Comparison of ENCODE assay signal across 16 cellular contexts in genomic region chr15:69060744-69061143, GRCh38. TPM values are rescaled to one million over a fixed set of nuclear protein-coding genes. Genes with fewer than 3 reads are reported as not detected.
DNase-seq lines count a peak whose midpoint lies in the region; ATAC-seq, FAIRE-seq and TF ChIP-seq lines count a peak whose summit lies in the region.
"Had no signal": no experiment of that assay in that cellular context is flagged by ENCODE, and none has a peak within 500 bp of the region (broad histone marks: within the 10 kb centered on the region; RNA-seq: fewer than 3 reads in every experiment).

No MANE protein-coding gene starts in this region.

- H3T11ph ChIP-seq in H9 (ENCODE audit: low read length) = no peak overlapping the region

- H4K20me1 ChIP-seq in K562 (replicated peaks; ENCODE audit: control insufficient read depth, insufficient read depth, low read length) (peaks cover 4% of the 10 kb centered on the region; the same call in 1 of the 2 replicates), H9 (ENCODE audit: control insufficient read depth, insufficient read depth, insufficient read length) (no peaks in the 10 kb centered on the region)

- H2AK5ac ChIP-seq in H9 (ENCODE audit: insufficient read length, low read length) = no peak overlapping the region

- no peak overlapping the region for H4K5ac ChIP-seq in H9 (ENCODE audit: insufficient read length, low read depth, low read length)

- intact Hi-C loops in CD4-positive, alpha-beta memory T cell (cut with micrococcal nuclease) = loop anchor here (1.0 kb wide), 1 partner anchor 392 kb away; the partner anchor contains the start of gene RPLP1
- intact Hi-C loops in K562 (cut with micrococcal nuclease) = no loop called here
- intact Hi-C loops in Caco-2 (cut with micrococcal nuclease; ENCODE audit: unreplicated experiment) = no loop called here

- no peak overlapping the region for H3K9ac ChIP-seq in K562 (ENCODE audit: insufficient read depth in 1 of 2, low read depth in 2 of 2, low read length in 2 of 2)
- H3K9ac ChIP-seq in H9 (ENCODE audit: extremely low read depth, insufficient read length, low read length) = no peak overlapping the region

- TF ChIP-seq CTCF in K562 (IDR thresholded peaks at IDR 0.05 in 2 of 3, conservative IDR thresholded peaks at IDR 0.05 in 1 of 3; ENCODE audit: insufficient read depth in 2 of 3, low read depth in 1 of 3, low read length in 3 of 3) (no peak), Caco-2 (IDR thresholded peaks at IDR 0.05; ENCODE audit: insufficient read depth in 1 of 2, low read depth in 1 of 2, low read length in 1 of 2, severe bottlenecking in 1 of 2, unreplicated experiment in 1 of 2) (no peak), H9 (conservative IDR thresholded peaks at IDR 0.05) (no peak)

- no peak overlapping the region for H3K27ac ChIP-seq in CD4-positive, alpha-beta memory T cell (ENCODE audit: low read depth, low read length)
- no peak overlapping the region for H3K27ac ChIP-seq in K562 (ENCODE audit: extremely low read depth, low read depth, low read length)
- H3K27ac ChIP-seq in H9 (ENCODE audit: insufficient read length, low read depth, low read length) = no peak overlapping the region

- peaks cover 3% of the 10 kb centered on the region for H3K9me1 ChIP-seq in K562 (ENCODE audit: control insufficient read depth, insufficient read depth, low read length)

- H3K4me2 ChIP-seq in K562 (ENCODE audit: insufficient read depth, low read length) = no peak overlapping the region
- no peak overlapping the region for H3K4me2 ChIP-seq in H9 (ENCODE audit: insufficient read depth, insufficient read length, low read length)

- H3K4me1 Mint-ChIP-seq in CD4-positive, alpha-beta memory T cell = peaks cover 23 to 43% (median 31%) of the 10 kb centered on the region in 4 donors
- peaks cover 13% of the 10 kb centered on the region for H3K4me1 Mint-ChIP-seq in T-helper 17 cell
- H3K4me1 Mint-ChIP-seq in Caco-2 (ENCODE audit: low read depth, unreplicated experiment) = no peaks in the 10 kb centered on the region
- H3K4me1 Mint-ChIP-seq in H9 = peaks cover 15 to 27% of the 10 kb centered on the region in 2 experiments

- H3K4me1 ChIP-seq in CD4-positive, alpha-beta memory T cell (ENCODE audit: insufficient read depth, low read length) = peaks cover 34% of the 10 kb centered on the region
- H3K4me1 ChIP-seq in K562 (replicated peaks in 1 of 2; ENCODE audit: control insufficient read depth in 2 of 2, insufficient read depth in 2 of 2, low read length in 2 of 2) = peaks cover 0 to 2% of the 10 kb centered on the region in 2 experiments; a peak in 2 of 5 replicates
- H3K4me1 ChIP-seq in Caco-2 = no peaks in the 10 kb centered on the region
- no peaks in the 10 kb centered on the region; the same call in 1 of the 2 replicates for H3K4me1 ChIP-seq in H9 (ENCODE audit: insufficient read depth, low read length)

- no peak overlapping the region for H3K4ac ChIP-seq in H9 (ENCODE audit: low read depth, low read length)

- BruUV-seq in K562 (replicated peaks; lab: Mats Ljungman, UMichigan) (no TSS peak), Caco-2 (replicated peaks; lab: Mats Ljungman, UMichigan) (no TSS peak)

- no peak overlapping the region for H4K91ac ChIP-seq in H9 (ENCODE audit: insufficient read length, low read depth, low read length)

- H2BK120ac ChIP-seq in H9 (ENCODE audit: low read depth, low read length, poor library complexity, severe bottlenecking) = no peak overlapping the region

- H3K79me1 ChIP-seq in H9 (ENCODE audit: insufficient read depth, low read depth, low read length, poor library complexity, severe bottlenecking) = no peaks in the 10 kb centered on the region

- no peak overlapping the region for H2BK5ac ChIP-seq in H9 (ENCODE audit: insufficient read length, low read length)

- no peak overlapping the region for H2BK15ac ChIP-seq in H9 (ENCODE audit: low read depth, low read length)

- no peak overlapping the region for H3K4me3 ChIP-seq in CD4-positive, alpha-beta memory T cell (ENCODE audit: low read length in 2 of 2)
- H3K4me3 ChIP-seq in K562 (no peak overlapping the region), Caco-2 (ENCODE audit: low read depth, low read length) (no peak overlapping the region)
- H3K4me3 ChIP-seq: A549, HAP-1, stomach had no signal

- CTCF ChIA-PET in CD4-positive, alpha-beta memory T cell (lab: Charles Lee; ENCODE audit: partially characterized antibody) = no interaction called here
- CTCF ChIA-PET in K562 (lab: Yijun Ruan, JAX; ENCODE audit: low intra/inter-chr PET ratio) = interaction anchor here (1.4 to 3.9 kb wide), 2 partner anchors 165 to 334 kb away, joined by 8 to 20 read pairs; no protein-coding TSS in a partner anchor
- CTCF ChIA-PET in Caco-2 (lab: Charles Lee) = no interaction called here

- H2BK20ac ChIP-seq in H9 (ENCODE audit: low read depth, low read length, poor library complexity, severe bottlenecking) = no peak overlapping the region

- peak; percentile 74 for FAIRE-seq in K562 (lab: Jason Lieb, UNC)
- FAIRE-seq: A549 had no signal

- H3K14ac ChIP-seq in H9 (ENCODE audit: insufficient read depth, low read length) = no peak overlapping the region

- H3K27ac Mint-ChIP-seq in CD4-positive, alpha-beta memory T cell = peak overlapping the region; percentile 76 to 92 (median 91)
- H3K27ac Mint-ChIP-seq in T-helper 17 cell (peak overlapping the region; percentile 74), Caco-2 (ENCODE audit: unreplicated experiment) (no peak overlapping the region), H9 (no peak overlapping the region)
- H3K27ac Mint-ChIP-seq: CD14-positive monocyte had no signal

- H2AFZ ChIP-seq in K562 (ENCODE audit: low read depth, low read length) (no peak overlapping the region), H9 (ENCODE audit: low read length) (no peak overlapping the region)

- TF ChIP-seq RAD21 in K562 (CRISPR knock-in tag; conservative IDR thresholded peaks at IDR 0.05 in 1 of 2, IDR thresholded peaks at IDR 0.05 in 1 of 2) = no peak

- in situ Hi-C loops in K562 (cut with MboI) = no loop called here

- ATAC-seq in activated CD4-positive, CD25-positive, alpha-beta regulatory T cell treated with anti-CD3 and anti-CD28 coated beads, Interleukin-2, amount 50 U/mL, for 24 hours = peak; percentile 82 to 88
- ATAC-seq in T-helper 17 cell (peak; percentile 75), K562 (no peak), left lobe of liver (no peak)
- ATAC-seq: A549 had no signal

- no peak overlapping the region for H4K8ac ChIP-seq in H9 (replicated peaks; ENCODE audit: insufficient read length, low read depth, low read length)

- H3K27me3 ChIP-seq in CD4-positive, alpha-beta memory T cell (ENCODE audit: insufficient read depth, low read length) = no peaks in the 10 kb centered on the region
- H3K27me3 ChIP-seq in K562 (ENCODE audit: control insufficient read depth in 2 of 2, insufficient read depth in 2 of 2, low read length in 2 of 2) = peaks cover 0 to 32% of the 10 kb centered on the region in 2 experiments; a peak in 3 of 5 replicates
- H3K27me3 ChIP-seq in Caco-2 (replicated peaks; ENCODE audit: control insufficient read depth, insufficient read depth, low read length) = peaks cover 2% of the 10 kb centered on the region; the same call in 1 of the 2 replicates
- no peaks in the 10 kb centered on the region for H3K27me3 ChIP-seq in H9 (ENCODE audit: insufficient read depth, low read length)

- no peaks in the 10 kb centered on the region for H3K36me3 ChIP-seq in CD4-positive, alpha-beta memory T cell (ENCODE audit: insufficient read depth, low read length)
- H3K36me3 ChIP-seq in K562 (ENCODE audit: control insufficient read depth, insufficient read depth, low read length) (no peaks in the 10 kb centered on the region), Caco-2 (ENCODE audit: control insufficient read depth, insufficient read depth, low read length) (no peaks in the 10 kb centered on the region)
- H3K36me3 ChIP-seq: HAP-1, stomach had no signal

- H3K18ac ChIP-seq in H9 (ENCODE audit: insufficient read length, low read depth, low read length) = no peak overlapping the region

- no peaks in the 10 kb centered on the region for H3K36me3 Mint-ChIP-seq in CD4-positive, alpha-beta memory T cell
- no peaks in the 10 kb centered on the region for H3K36me3 Mint-ChIP-seq in T-helper 17 cell (ENCODE audit: low read depth)
- no peaks in the 10 kb centered on the region for H3K36me3 Mint-ChIP-seq in Caco-2 (ENCODE audit: insufficient read depth, unreplicated experiment)
- H3K36me3 Mint-ChIP-seq in H9 (ENCODE audit: insufficient read depth in 1 of 3, low read depth in 3 of 3) = no peaks in the 10 kb centered on the region
- H3K36me3 Mint-ChIP-seq: CD14-positive monocyte had no signal

- H3K79me2 ChIP-seq in K562 (ENCODE audit: control insufficient read depth, insufficient read depth, low read length) = no peaks in the 10 kb centered on the region
- H3K79me2 ChIP-seq in H9 (ENCODE audit: insufficient read depth, low read length) = no peaks in the 10 kb centered on the region

- POLR2A ChIA-PET in CD4-positive, alpha-beta memory T cell (lab: Charles Lee; ENCODE audit: partially characterized antibody) = no interaction called here
- POLR2A ChIA-PET in K562 (lab: Yijun Ruan, JAX) = no interaction called here
- POLR2A ChIA-PET in Caco-2 (lab: Charles Lee) = no interaction called here

- H3K27me3 Mint-ChIP-seq in CD4-positive, alpha-beta memory T cell = peaks cover 0 to 5% of the 10 kb centered on the region in 2 donors
- H3K27me3 Mint-ChIP-seq in T-helper 17 cell = peaks cover 20% of the 10 kb centered on the region
- H3K27me3 Mint-ChIP-seq in Caco-2 (ENCODE audit: insufficient read depth, unreplicated experiment) = peaks cover 10% of the 10 kb centered on the region
- H3K27me3 Mint-ChIP-seq in H9 (ENCODE audit: low read depth) = peaks cover 25% of the 10 kb centered on the region

- TF ChIP-seq EP300 in K562 (IDR thresholded peaks at IDR 0.05; ENCODE audit: low read length) = no peak

- H3K9me3 Mint-ChIP-seq in CD4-positive, alpha-beta memory T cell = no peaks in the 10 kb centered on the region
- no peaks in the 10 kb centered on the region for H3K9me3 Mint-ChIP-seq in Caco-2 (ENCODE audit: unreplicated experiment)
- no peaks in the 10 kb centered on the region for H3K9me3 Mint-ChIP-seq in H9
- H3K9me3 Mint-ChIP-seq: CD14-positive monocyte had no signal

- peak overlapping the region in 6 of 8 donors; percentile 33 to 74 (median 54) for H3K4me3 Mint-ChIP-seq in CD4-positive, alpha-beta memory T cell
- H3K4me3 Mint-ChIP-seq in T-helper 17 cell (no peak overlapping the region), Caco-2 (ENCODE audit: unreplicated experiment) (no peak overlapping the region), H9 (no peak overlapping the region)
- H3K4me3 Mint-ChIP-seq: CD14-positive monocyte had no signal

- no peak for TF ChIP-seq POLR2A in K562 (conservative IDR thresholded peaks at IDR 0.05)

- no peak for DNase-seq in activated CD4-positive, CD25-positive, alpha-beta regulatory T cell treated with anti-CD3 and anti-CD28 coated beads, Interleukin-2, amount 50 U/mL, for 72 hours
- peak in 4 of 5 donors; percentile 18 to 24 (median 22) for DNase-seq in CD4-positive, alpha-beta memory T cell
- DNase-seq in T-helper 17 cell (no peak), K562 (ENCODE audit: extremely low read depth in 1 of 4, low spot score in 3 of 4) (no peak), left lobe of liver (ENCODE audit: low spot score) (no peak), Caco-2 (no peak), H9 (no peak)
- DNase-seq: EL, NCI-H187, occipital lobe had no signal

- H3K56ac ChIP-seq in H9 (ENCODE audit: insufficient read length, low read depth, low read length) = no peak overlapping the region

- H3K23ac ChIP-seq in H9 (ENCODE audit: insufficient read length, low read depth, low read length) = no peak overlapping the region

- 18% methylated on average over 4 of the region's 4 CpGs for WGBS in K562 (ENCODE audit: insufficient coverage, low coverage, missing lambda C conversion rate)
- WGBS in H9 (ENCODE audit: extremely low coverage, insufficient read length, low lambda C conversion rate) = no CpG with 5 or more reads among the region's 4 CpGs

- no peaks in the 10 kb centered on the region for H3K9me3 ChIP-seq in CD4-positive, alpha-beta memory T cell (ENCODE audit: control insufficient read depth in 1 of 2, low read length in 2 of 2)
- H3K9me3 ChIP-seq in T-helper 17 cell (ENCODE audit: control insufficient read depth, low read length, poor library complexity, severe bottlenecking) (no peaks in the 10 kb centered on the region), K562 (replicated peaks; ENCODE audit: control insufficient read depth, insufficient read depth, low read depth, low read length) (no peaks in the 10 kb centered on the region), Caco-2 (no peaks in the 10 kb centered on the region), H9 (ENCODE audit: control insufficient read depth, low read depth, low read length) (no peaks in the 10 kb centered on the region)
- H3K9me3 ChIP-seq: A549, HAP-1, stomach had no signal

- no peaks in the 10 kb centered on the region for H3K23me2 ChIP-seq in H9 (ENCODE audit: insufficient read length, low read depth, low read length, poor library complexity, severe bottlenecking)

- no peak overlapping the region for H2BK12ac ChIP-seq in H9 (ENCODE audit: insufficient read length, low read depth, low read length)

RNA-seq across cellular contexts. Expression of gene NOX5, which starts 46.2 kb away (rescaled TPM):
- under 1 TPM; 0.06 to 0.08 TPM for total RNA-seq in CD4-positive, alpha-beta memory T cell
- not detected for polyA plus RNA-seq in CD4-positive, alpha-beta memory T cell
- total RNA-seq in T-helper 17 cell (not detected), K562 (2014; rRNA removed) (not detected in 2 replicates), K562 (2014; rRNA removed; fragmentation: Illumina TruSeq; extraction: Trizol) (not detected in 2 replicates), K562 (2015; rRNA removed; fragmentation: Illumina TruSeq; extraction: Trizol) (not detected in 2 replicates), K562 (2021) (not detected in 2 replicates), left lobe of liver (0.13 TPM), Caco-2 (2022) (0.05 TPM in 1 of 2 replicates, not detected in the other), H9 (2021) (0.04 TPM in 1 of 2 replicates, not detected in the other)
- total RNA-seq in K562 (2011; cell fraction: chromatin; rRNA removed; ENCODE audit: low replicate concordance) = 0.14 and 0.16 TPM in 2 replicates
- total RNA-seq in K562 (2011; cell fraction: nucleolus; rRNA removed) = under 0.01 TPM in 2 replicates
- 0.07 and 0.23 TPM in 2 replicates for total RNA-seq in K562 (2011; cell fraction: nucleoplasm; rRNA removed)
- polyA plus RNA-seq in K562 (2011; rRNA removed) (0.01 and 0.03 TPM in 2 replicates), K562 (2014; fragmentation: Illumina TruSeq; extraction: Trizol) (not detected in 2 replicates), K562 (2014; fragmentation: Nextera tagmentation; extraction: Ambion mirVana) (not detected), K562 (2014; rRNA removed) (not detected in 2 replicates)
- polyA plus RNA-seq in K562 (2011; cell fraction: cytosol; rRNA removed) = 0.04 TPM in 1 of 2 replicates, not detected in the other
- polyA plus RNA-seq in K562 (2011; cell fraction: nucleus; rRNA removed) = 0.13 and 0.34 TPM in 2 replicates
- polyA plus RNA-seq in K562 (2012) = 0.01 and 0.03 TPM in 2 replicates
- polyA minus RNA-seq in K562 (2011; rRNA and poly(A)+ RNA removed) = 0.04 TPM in 1 of 2 replicates, not detected in the other
- not detected in 2 replicates for polyA minus RNA-seq in K562 (2011; cell fraction: cytosol; rRNA and poly(A)+ RNA removed)
- under 0.01 TPM in 1 of 2 replicates, not detected in the other for polyA minus RNA-seq in K562 (2011; cell fraction: nucleus; rRNA and poly(A)+ RNA removed)
- total RNA-seq: mononuclear cell had no signal
- polyA plus RNA-seq: CD14-positive monocyte had no signal

Comparison
In these comparisons a context has a peak if more than half of its experiments do, and no peak if none do; other contexts are left out.
1. ATAC-seq: peak in activated CD4-positive, CD25-positive, alpha-beta regulatory T cell treated with anti-CD3 and anti-CD28 coated beads, Interleukin-2, amount 50 U/mL, for 24 hours (2 of 2) and T-helper 17 cell (single experiment); none in K562 (single experiment) and left lobe of liver (single experiment).
2. DNase-seq: peak in CD4-positive, alpha-beta memory T cell (4 of 5); none in activated CD4-positive, CD25-positive, alpha-beta regulatory T cell treated with anti-CD3 and anti-CD28 coated beads, Interleukin-2, amount 50 U/mL, for 72 hours (single experiment), T-helper 17 cell (0 of 3), K562 (0 of 4), left lobe of liver (single experiment), Caco-2 (0 of 2) and H9 (single experiment).
3. H3K27ac Mint-ChIP-seq: peak in CD4-positive, alpha-beta memory T cell (7 of 7) and T-helper 17 cell (single experiment); none in Caco-2 (single experiment) and H9 (0 of 3).
4. H3K4me3 Mint-ChIP-seq: peak in CD4-positive, alpha-beta memory T cell (6 of 8); none in T-helper 17 cell (single experiment), Caco-2 (single experiment) and H9 (0 of 2).